In genomic region chr6:34656378-34657036, GRCh38 we compare ENCODE assay signal across 1 cellular context.
TF ChIP-seq lines count a peak whose summit lies in the region.

No MANE protein-coding gene starts in this region.

TF ChIP-seq in GM12878, 131 proteins besides CTCF, POLR2A, EP300 and RAD21 (continued from another document):
- TF ChIP-seq MLLT1 (IDR thresholded peaks at IDR 0.05), result peak; percentile 21; the same call in 1 of the 2 replicates
- peak in 1 of 2 experiments; percentile 58; a peak in 2 of 4 replicates for TF ChIP-seq SRF (IDR thresholded peaks at IDR 0.05; ENCODE audit: low read depth in 2 of 2, low read length in 2 of 2)
- no peak for TF ChIP-seq ZNF274 (IDR thresholded peaks at IDR 0.05; ENCODE audit: insufficient read depth, insufficient read length)
- peak; percentile 29; the same call in 1 of the 2 replicates for TF ChIP-seq NKRF (conservative IDR thresholded peaks at IDR 0.05)
- no peak for TF ChIP-seq CBX3 (IDR thresholded peaks at IDR 0.05; ENCODE audit: borderline replicate concordance, low read depth)
- TF ChIP-seq SIN3A (IDR thresholded peaks at IDR 0.05; ENCODE audit: low read depth, low read length), result peak; percentile 70; the same call in 1 of the 2 replicates
- peak; percentile 99 for TF ChIP-seq DPF2 (IDR thresholded peaks at IDR 0.05)
TF ChIP-seq in GM12878: peak in this region for 67.
